Comparison of ENCODE assay signal across 18 cellular contexts in genomic region chr15:32100286-32100685, GRCh38.
"Had no signal": no experiment of that assay in that cellular context is flagged by ENCODE, and none has a peak within 500 bp of the region (broad histone marks: within the 10 kb centered on the region; RNA-seq: fewer than 3 reads in every experiment).

No MANE protein-coding gene starts in this region.

- H3K4me1 Mint-ChIP-seq: activated naive CD4-positive, alpha-beta T cell treated with anti-CD3 and anti-CD28 coated beads, Interleukin-2, amount 50 U/mL, for 24 hours; natural killer cell had no signal

- H3K36me3 ChIP-seq: adrenal gland, tibial artery had no signal

- H3K27me3 ChIP-seq: adrenal gland had no signal

- H3K4me3 Mint-ChIP-seq: activated naive CD4-positive, alpha-beta T cell treated with anti-CD3 and anti-CD28 coated beads, Interleukin-2, amount 50 U/mL, for 24 hours; activated T-cell treated with anti-CD3 and anti-CD28 coated beads, Interleukin-2, amount 50 U/mL, for 24 hours; natural killer cell; T-helper 2 cell treated with Interferon-gamma antibody and Interleukin-4, amounts not matched to agents 5 μg/mL and 100 μg/mL, for 36 hours had no signal

- H3K9me3 Mint-ChIP-seq: activated naive CD4-positive, alpha-beta T cell treated with anti-CD3 and anti-CD28 coated beads, Interleukin-2, amount 50 U/mL, for 24 hours; activated T-cell treated with anti-CD3 and anti-CD28 coated beads, Interleukin-2, amount 50 U/mL, for 24 hours; natural killer cell; T-helper 2 cell treated with Interferon-gamma antibody and Interleukin-4, amounts not matched to agents 5 μg/mL and 100 μg/mL, for 36 hours had no signal

- H3K36me3 Mint-ChIP-seq: activated naive CD4-positive, alpha-beta T cell treated with anti-CD3 and anti-CD28 coated beads, Interleukin-2, amount 50 U/mL, for 24 hours; natural killer cell had no signal

- H3K4me1 ChIP-seq: adrenal gland, tibial artery had no signal

- H3K27ac ChIP-seq: coronary artery, tibial artery had no signal

- DNase-seq: activated CD4-positive, alpha-beta T cell treated with anti-CD3 and anti-CD28 coated beads, Interleukin-2, amount 50 U/mL, for 48 hours; activated effector memory CD4-positive, alpha-beta T cell treated with Interleukin-2 at 50 U/mL for 16 hours; activated T-cell treated with anti-CD3 and anti-CD28 coated beads, Interleukin-2, amount 50 U/mL, for 24 hours; adrenal gland; central memory CD4-positive, alpha-beta T cell; foreskin fibroblast; mesendoderm; natural killer cell; nucleus accumbens; posterior cingulate gyrus; stimulated activated CD4-positive, alpha-beta T cell treated with anti-CD3 and anti-CD28 coated beads, Interleukin-15, amount 100 ng/mL, for 24 hours; stimulated activated CD4-positive, alpha-beta T cell treated with anti-CD3 and anti-CD28 coated beads, Interleukin-4, amount 100 ng/mL, for 1 hour; stimulated activated naive CD4-positive, alpha-beta T cell; tibial artery had no signal

- H3K4me3 ChIP-seq: adrenal gland, coronary artery, tibial artery had no signal

- H3K9me3 ChIP-seq: adrenal gland, tibial artery had no signal

- ATAC-seq: activated CD4-positive, CD25-positive, alpha-beta regulatory T cell treated with anti-CD3 and anti-CD28 coated beads, Interleukin-2, amount 50 U/mL, for 24 hours; natural killer cell had no signal

- H3K27ac Mint-ChIP-seq: activated naive CD4-positive, alpha-beta T cell treated with anti-CD3 and anti-CD28 coated beads, Interleukin-2, amount 50 U/mL, for 24 hours; activated T-cell treated with anti-CD3 and anti-CD28 coated beads, Interleukin-2, amount 50 U/mL, for 24 hours; natural killer cell; T-helper 2 cell treated with Interferon-gamma antibody and Interleukin-4, amounts not matched to agents 5 μg/mL and 100 μg/mL, for 36 hours had no signal
